In genomic region chr10:71241899-71242620, GRCh38 we compare ENCODE assay signal across 1 cellular context.
TF ChIP-seq lines count a peak whose summit lies in the region.

No MANE protein-coding gene starts in this region.

TF ChIP-seq in IMR-90, 13 proteins besides CTCF, POLR2A, EP300 and RAD21:
- TF ChIP-seq, protein P1, sequence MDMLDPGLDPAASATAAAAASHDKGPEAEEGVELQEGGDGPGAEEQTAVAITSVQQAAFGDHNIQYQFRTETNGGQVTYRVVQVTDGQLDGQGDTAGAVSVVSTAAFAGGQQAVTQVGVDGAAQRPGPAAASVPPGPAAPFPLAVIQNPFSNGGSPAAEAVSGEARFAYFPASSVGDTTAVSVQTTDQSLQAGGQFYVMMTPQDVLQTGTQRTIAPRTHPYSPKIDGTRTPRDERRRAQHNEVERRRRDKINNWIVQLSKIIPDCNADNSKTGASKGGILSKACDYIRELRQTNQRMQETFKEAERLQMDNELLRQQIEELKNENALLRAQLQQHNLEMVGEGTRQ (IDR thresholded peaks at IDR 0.05; ENCODE audit: low read depth, low read length) = 0 out of 2 replicates have a peak, but pooled peaks have one; percentile 14
- no peak for TF ChIP-seq MAZ (IDR thresholded peaks at IDR 0.05; ENCODE audit: borderline replicate concordance, low read depth, low read length)
